ENCODE assay signal across 27 cellular contexts in genomic region chr2:229629039-229629438, GRCh38.
"Had no signal": no experiment of that assay in that cellular context is flagged by ENCODE, and none has a peak within 500 bp of the region (broad histone marks: within the 10 kb centered on the region; RNA-seq: fewer than 3 reads in every experiment).

No MANE protein-coding gene starts in this region.

- H3K4me3 ChIP-seq: ascending aorta had no signal

- H3K36me3 ChIP-seq: ascending aorta had no signal

- FAIRE-seq: TTC549 had no signal

- ATAC-seq: activated CD8-positive, alpha-beta memory T cell treated with anti-CD3 and anti-CD28 coated beads, Interleukin-2, amount 10 ng/mL, durations not matched to agents 7 days and 5 days; activated CD8-positive, alpha-beta T cell treated with anti-CD3 and anti-CD28 coated beads, Interleukin-2, amount 10 ng/mL, durations not matched to agents 7 days and 5 days; activated naive CD8-positive, alpha-beta T cell treated with anti-CD3 and anti-CD28 coated beads, Interleukin-2, amount 50 U/mL, for 24 hours had no signal

- H3K4me1 ChIP-seq: ascending aorta had no signal

- H3K27ac ChIP-seq: ascending aorta, VCaP had no signal

- DNase-seq: activated B cell treated with CpG ODN at 0.5 μM for 24 hours; activated CD4-positive, alpha-beta memory T cell treated with anti-CD3 and anti-CD28 coated beads for 36 hours; activated CD4-positive, alpha-beta T cell treated with anti-CD3 and anti-CD28 coated beads for 4 hours; activated CD4-positive, alpha-beta T cell treated with anti-CD3 and anti-CD28 coated beads, Interleukin-2, amount 10 ng/mL, durations not matched to agents 24 days and 14 days; activated CD4-positive, alpha-beta T cell treated with anti-CD3 and anti-CD28 coated beads, Interleukin-2, amount 50 U/mL, for 1 hour; activated CD4-positive, alpha-beta T cell treated with anti-CD3 and anti-CD28 coated beads, Interleukin-2, amount 50 U/mL, for 4 hours; activated CD4-positive, CD25-positive, alpha-beta regulatory T cell treated with anti-CD3 and anti-CD28 coated beads, Interleukin-2, amount 50 U/mL, for 72 hours; activated CD8-positive, alpha-beta memory T cell treated with anti-CD3 and anti-CD28 coated beads for 24 hours; activated CD8-positive, alpha-beta memory T cell treated with anti-CD3 and anti-CD28 coated beads, Interleukin-2, amount 10 ng/mL, durations not matched to agents 7 days and 5 days; activated CD8-positive, alpha-beta memory T cell treated with anti-CD3 and anti-CD28 coated beads, Interleukin-2, amount 50 U/mL, for 48 hours; activated CD8-positive, alpha-beta T cell treated with anti-CD3 and anti-CD28 coated beads, Interleukin-2, amount 10 ng/mL, durations not matched to agents 7 days and 5 days; activated effector memory CD4-positive, alpha-beta T cell treated with Interleukin-2 at 50 U/mL for 16 hours; activated gamma-delta T cell; activated naive CD4-positive, alpha-beta T cell treated with anti-CD3 and anti-CD28 coated beads, Interleukin-2, amount 10 ng/mL, durations not matched to agents 7 days and 5 days; activated naive CD4-positive, alpha-beta T cell treated with Interleukin-2 at 50 U/mL for 16 hours; activated naive CD8-positive, alpha-beta T cell treated with anti-CD3 and anti-CD28 coated beads, Interleukin-2, amount 10 ng/mL, durations not matched to agents 7 days and 5 days; activated naive CD8-positive, alpha-beta T cell treated with anti-CD3 and anti-CD28 coated beads, Interleukin-2, amount 50 U/mL, for 24 hours; activated T-cell treated with anti-CD3 and anti-CD28 coated beads, Interleukin-2, amount 50 U/mL, for 24 hours; activated T-cell treated with anti-CD3 and anti-CD28 coated beads, Interleukin-2, amount 50 U/mL, for 48 hours; amygdala; central memory CD4-positive, alpha-beta T cell; T-helper 1 cell; T-helper 2 cell; T-helper 9 cell had no signal

- H3K9me3 ChIP-seq: ascending aorta had no signal

- H3K27me3 ChIP-seq: ascending aorta had no signal
